8 cellular contexts compared by ENCODE assay signal in genomic region chr15:89057506-89058133, GRCh38. TPM values are rescaled to one million over a fixed set of nuclear protein-coding genes. Genes with fewer than 3 reads are reported as not detected.
DNase-seq lines count a peak whose midpoint lies in the region; ATAC-seq and TF ChIP-seq lines count a peak whose summit lies in the region.

No MANE protein-coding gene starts in this region.

- no peak overlapping the region for H3K4me3 Mint-ChIP-seq in activated CD4-positive, alpha-beta T cell treated with anti-CD3 and anti-CD28 coated beads, Interleukin-2, amount 10 ng/mL, durations not matched to agents 24 days and 14 days

- H3K4me3 ChIP-seq in right lobe of liver = no peak overlapping the region

- peak; percentile 90 for DNase-seq in GM03348 (ENCODE audit: low spot score)
- DNase-seq in NCI-H345 (lab: John Stamatoyannopoulos, UW) = peak; percentile 43
- peak; percentile 95 for DNase-seq in activated CD4-positive, alpha-beta T cell treated with anti-CD3 and anti-CD28 coated beads, Interleukin-2, amount 10 ng/mL, durations not matched to agents 24 days and 14 days
- DNase-seq in right lobe of liver = peak; percentile 77 to 85 (median 83)
- DNase-seq in stimulated activated CD8-positive, alpha-beta memory T cell treated with anti-CD3 and anti-CD28 coated beads, Interleukin-12 subunit alpha, Interleukin-12 subunit beta, amount 100 ng/mL, for 1 hour (ENCODE audit: low read depth) = peak; percentile 72

- no peaks in the 10 kb centered on the region for H3K27me3 ChIP-seq in right lobe of liver

- intact Hi-C loops in activated CD4-positive, alpha-beta T cell treated with anti-CD3 and anti-CD28 coated beads, Interleukin-2, amount 10 ng/mL, durations not matched to agents 24 days and 14 days (cut with micrococcal nuclease) = loop anchor here (1.0 to 5.0 kb wide), 4 partner anchors 35 to 185 kb away; partner anchors contain the start of gene FANCI
- intact Hi-C loops in right lobe of liver (cut with DNase I) = loop anchor here (5.0 to 10.0 kb wide), 2 partner anchors 120 to 127 kb away; no protein-coding TSS in a partner anchor

- H3K36me3 ChIP-seq in right lobe of liver = no peaks in the 10 kb centered on the region

- H3K27ac ChIP-seq in cingulate gyrus (ENCODE audit: low read depth, low read length) (peak overlapping the region; percentile 47), right lobe of liver (no peak overlapping the region)

- TF ChIP-seq CTCF in right lobe of liver (IDR thresholded peaks at IDR 0.05) = peak; percentile 97 to 99 (median 99)

- no peaks in the 10 kb centered on the region for H3K36me3 Mint-ChIP-seq in activated CD4-positive, alpha-beta T cell treated with anti-CD3 and anti-CD28 coated beads, Interleukin-2, amount 10 ng/mL, durations not matched to agents 24 days and 14 days (ENCODE audit: low read depth)

- H3K27ac Mint-ChIP-seq in activated CD4-positive, alpha-beta T cell treated with anti-CD3 and anti-CD28 coated beads, Interleukin-2, amount 10 ng/mL, durations not matched to agents 24 days and 14 days = no peak overlapping the region

- WGBS in right lobe of liver (ENCODE audit: insufficient coverage, low coverage, low lambda C conversion rate, missing lambda C conversion rate) = 17% methylated on average over 12 of the region's 13 CpGs

- H3K9me3 ChIP-seq in right lobe of liver = no peaks in the 10 kb centered on the region

- H3K27me3 Mint-ChIP-seq in activated CD4-positive, alpha-beta T cell treated with anti-CD3 and anti-CD28 coated beads, Interleukin-2, amount 10 ng/mL, durations not matched to agents 24 days and 14 days = peaks cover 2% of the 10 kb centered on the region

- TF ChIP-seq POLR2A in right lobe of liver (IDR thresholded peaks at IDR 0.05) = no peak

- no peaks in the 10 kb centered on the region for H3K4me1 ChIP-seq in right lobe of liver

- ATAC-seq in HG02852 (IDR thresholded peaks at IDR 0.05; ENCODE audit: unreplicated experiment) (peak; percentile 71), right lobe of liver (peak; percentile 97 to 100 (median 98)), HG03135 (IDR thresholded peaks at IDR 0.05; ENCODE audit: unreplicated experiment) (no peak)

- H3K4me1 Mint-ChIP-seq in activated CD4-positive, alpha-beta T cell treated with anti-CD3 and anti-CD28 coated beads, Interleukin-2, amount 10 ng/mL, durations not matched to agents 24 days and 14 days = peaks cover 8% of the 10 kb centered on the region

- H3K9me3 Mint-ChIP-seq in activated CD4-positive, alpha-beta T cell treated with anti-CD3 and anti-CD28 coated beads, Interleukin-2, amount 10 ng/mL, durations not matched to agents 24 days and 14 days = no peaks in the 10 kb centered on the region

RNA-seq across cellular contexts. Expression of gene ABHD2, which starts 30.6 kb away (rescaled TPM):
- total RNA-seq in activated CD4-positive, alpha-beta T cell treated with anti-CD3 and anti-CD28 coated beads, Interleukin-2, amount 10 ng/mL, durations not matched to agents 24 days and 14 days = 75.2 and 76.6 TPM in 2 replicates
- total RNA-seq in right lobe of liver = 100 to 1,000 TPM; 136 to 392 (median 315) TPM

Comparison
In these comparisons a context has a peak if more than half of its experiments do, and no peak if none do; other contexts are left out.
1. DNase-seq: peak in every context shown above with its lines; median percentile 95 in activated CD4-positive, alpha-beta T cell treated with anti-CD3 and anti-CD28 coated beads, Interleukin-2, amount 10 ng/mL, durations not matched to agents 24 days and 14 days; 90 in GM03348; 83 in right lobe of liver; 72 in stimulated activated CD8-positive, alpha-beta memory T cell treated with anti-CD3 and anti-CD28 coated beads, Interleukin-12 subunit alpha, Interleukin-12 subunit beta, amount 100 ng/mL, for 1 hour; 43 in NCI-H345.